Comparison of ENCODE assay signal across 35 cellular contexts in the genomic region with DNA sequence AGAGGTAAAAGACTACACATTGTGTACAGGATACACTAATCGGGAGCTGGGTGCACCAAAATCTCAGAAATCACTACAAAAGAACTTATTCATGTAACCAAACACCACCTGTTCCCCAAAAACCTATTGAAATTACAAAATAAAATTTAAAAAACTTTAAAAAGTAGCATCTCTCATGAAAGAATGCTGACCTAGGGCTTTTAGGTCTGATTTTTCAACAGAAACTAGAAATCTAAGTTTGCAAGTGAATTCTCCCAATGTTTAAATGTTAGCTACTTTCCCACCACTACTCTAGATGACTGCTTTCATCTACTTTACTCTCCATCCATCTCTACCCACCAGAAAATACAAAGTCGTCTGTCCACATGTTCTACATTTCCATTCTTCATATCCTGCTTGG.
"Had no signal": no experiment of that assay in that cellular context is flagged by ENCODE, and none has a peak within 500 bp of the region (broad histone marks: within the 10 kb centered on the region; RNA-seq: fewer than 3 reads in every experiment).

No MANE protein-coding gene starts in this region.

- H3K27me3 ChIP-seq: MG63 had no signal

- H3K36me3 ChIP-seq: MG63 had no signal

- H3K4me3 ChIP-seq: MG63 had no signal

- DNase-seq: Karpas-422, Kasumi-1, MG63, MM.1S, MV-4-11, NCI-H1048, NCI-H1092, NCI-H1092 treated with DMSO at 0.1 percent for 48 hours, NCI-H1105, NCI-H1105 treated with DMSO at 0.1 percent for 48 hours, NCI-H1417, NCI-H1417 treated with DMSO at 0.1 percent for 48 hours, NCI-H1436, NCI-H1436 treated with DMSO at 0.1 percent for 48 hours, NCI-H146, NCI-H1694, NCI-H1694 treated with DMSO at 0.1 percent for 48 hours, NCI-H187, NCI-H187 treated with DMSO at 0.1 percent for 48 hours, NCI-H1930, NCI-H2029, NCI-H2029 treated with DMSO at 0.1 percent for 48 hours, NCI-H2081, NCI-H2081 treated with DMSO at 0.1 percent for 48 hours, NCI-H2107, NCI-H2171, NCI-H2171 treated with DMSO at 0.1 percent for 48 hours, NCI-H2227 treated with DMSO at 0.1 percent for 48 hours, NCI-H226, NCI-H345, NCI-H446, NCI-H446 treated with DMSO at 0.1 percent for 48 hours, NCI-H510A, NCI-H510A treated with DMSO at 0.1 percent for 48 hours, NCI-H524 had no signal

- H3K9me3 ChIP-seq: MG63 had no signal
